In the genomic region with DNA sequence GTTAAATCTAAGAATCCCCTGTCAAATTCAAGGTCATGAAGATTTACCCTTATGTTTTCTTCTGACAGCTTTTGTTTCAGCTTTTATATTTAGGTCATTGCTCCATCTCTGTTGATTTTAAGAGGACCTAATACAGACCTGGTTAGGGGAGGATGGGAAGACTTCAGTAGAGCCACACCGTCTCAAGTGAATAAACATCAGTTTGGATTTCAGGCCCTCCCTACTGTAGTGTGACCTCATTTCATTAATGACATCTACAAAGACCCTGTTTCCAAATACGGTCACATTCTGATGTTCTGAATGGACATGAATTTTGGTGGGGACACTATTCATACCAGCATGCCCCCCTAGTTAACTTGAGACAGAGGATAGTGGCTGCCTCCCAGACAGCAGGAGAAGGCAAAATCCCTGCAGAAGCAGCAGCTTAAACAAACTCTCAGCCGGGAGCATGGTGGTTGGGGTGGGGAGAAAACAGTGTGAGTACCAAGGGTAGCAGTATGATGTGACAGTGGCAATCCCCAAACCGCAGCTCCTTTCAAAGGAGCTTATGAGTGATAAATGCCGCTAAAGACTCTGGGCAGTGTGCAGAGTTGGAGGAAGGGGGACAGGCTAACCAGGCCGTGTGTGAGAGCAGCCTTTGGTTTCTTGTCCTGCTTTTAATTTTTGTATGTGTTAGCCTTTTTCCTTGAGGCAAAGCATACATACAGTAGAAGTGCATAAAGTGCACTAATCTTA, we compare ENCODE assay signal across 18 cellular contexts.
"Had no signal": no experiment of that assay in that cellular context is flagged by ENCODE, and none has a peak within 500 bp of the region (broad histone marks: within the 10 kb centered on the region; RNA-seq: fewer than 3 reads in every experiment).

No MANE protein-coding gene starts in this region.

- H3K4me1 Mint-ChIP-seq: activated naive CD8-positive, alpha-beta T cell treated with anti-CD3 and anti-CD28 coated beads, Interleukin-2, amount 10 ng/mL, durations not matched to agents 7 days and 5 days; natural killer cell had no signal

- H3K4me3 ChIP-seq: breast epithelium, psoas muscle, suprapubic skin had no signal

- ATAC-seq: left lobe of liver; psoas muscle; sciatic nerve; stimulated activated naive CD8-positive, alpha-beta T cell treated with anti-CD3 and anti-CD28 coated beads, Interleukin-15, Interleukin-2, amounts not matched to agents 100 U/mL and 50 U/mL, for 24 hours had no signal

- H3K4me1 ChIP-seq: breast epithelium, psoas muscle, suprapubic skin had no signal

- DNase-seq: activated CD4-positive, alpha-beta T cell treated with anti-CD3 and anti-CD28 coated beads, Interleukin-2, amount 50 U/mL, for 4 hours; activated gamma-delta T cell treated with Interleukin-2 at 50 U/mL for 16 hours; activated naive CD8-positive, alpha-beta T cell treated with anti-CD3 and anti-CD28 coated beads, Interleukin-2, amount 10 ng/mL, durations not matched to agents 7 days and 5 days; activated T-cell treated with anti-CD3 and anti-CD28 coated beads, Interleukin-2, amount 50 U/mL, for 48 hours; anterior cingulate cortex; dermis blood vessel endothelial cell; mammary epithelial cell; natural killer cell; psoas muscle; stimulated activated CD4-positive, alpha-beta T cell treated with anti-CD3 and anti-CD28 coated beads, Interleukin-2, amount 100 ng/mL, for 24 hours; stimulated activated naive CD8-positive, alpha-beta T cell treated with anti-CD3 and anti-CD28 coated beads, Interleukin-15, Interleukin-2, amounts not matched to agents 100 U/mL and 50 U/mL, for 24 hours had no signal

- FAIRE-seq: islet of Langerhans had no signal

- H3K36me3 Mint-ChIP-seq: activated naive CD8-positive, alpha-beta T cell treated with anti-CD3 and anti-CD28 coated beads, Interleukin-2, amount 10 ng/mL, durations not matched to agents 7 days and 5 days; natural killer cell had no signal

- H3K36me3 ChIP-seq: breast epithelium, suprapubic skin had no signal

- H3K4me3 Mint-ChIP-seq: activated naive CD8-positive, alpha-beta T cell treated with anti-CD3 and anti-CD28 coated beads, Interleukin-2, amount 10 ng/mL, durations not matched to agents 7 days and 5 days; natural killer cell; T-helper 1 cell treated with Interleukin-12 subunit alpha and Interleukin-12 subunit beta and Interleukin-4 antibody, amounts not matched to agents 30 μg/mL and 1 μg/mL, for 36 hours; type B pancreatic cell had no signal

- H3K9me3 Mint-ChIP-seq: activated naive CD8-positive, alpha-beta T cell treated with anti-CD3 and anti-CD28 coated beads, Interleukin-2, amount 10 ng/mL, durations not matched to agents 7 days and 5 days; natural killer cell; T-helper 1 cell treated with Interleukin-12 subunit alpha and Interleukin-12 subunit beta and Interleukin-4 antibody, amounts not matched to agents 30 μg/mL and 1 μg/mL, for 36 hours had no signal

- H3K27ac ChIP-seq: breast epithelium, psoas muscle, suprapubic skin had no signal

- H3K27ac Mint-ChIP-seq: activated naive CD8-positive, alpha-beta T cell treated with anti-CD3 and anti-CD28 coated beads, Interleukin-2, amount 10 ng/mL, durations not matched to agents 7 days and 5 days; natural killer cell; T-helper 1 cell treated with Interleukin-12 subunit alpha and Interleukin-12 subunit beta and Interleukin-4 antibody, amounts not matched to agents 30 μg/mL and 1 μg/mL, for 36 hours; type B pancreatic cell had no signal

- H3K27me3 ChIP-seq: breast epithelium, suprapubic skin had no signal

- H3K9me3 ChIP-seq: breast epithelium, psoas muscle, suprapubic skin had no signal
